9 cellular contexts compared by ENCODE assay signal in the genomic region with DNA sequence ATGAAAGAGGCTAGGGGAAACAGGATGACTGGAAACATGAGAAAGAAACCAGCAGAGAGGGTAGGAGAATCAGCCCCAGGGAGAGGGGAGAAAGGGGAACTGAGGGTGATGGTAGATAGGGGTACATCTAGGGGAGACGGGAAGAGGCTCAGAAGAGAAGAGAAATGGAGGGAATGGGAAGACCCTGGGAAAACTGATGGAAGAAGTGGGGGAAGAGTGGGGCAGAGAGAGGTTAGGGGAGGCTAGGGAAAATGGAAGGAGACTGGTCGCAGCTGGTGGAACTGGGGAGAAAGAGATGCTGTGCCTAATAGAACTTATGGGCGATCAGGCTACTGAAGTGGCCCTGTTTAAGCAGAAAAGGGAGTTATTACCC. TPM values are rescaled to one million over a fixed set of nuclear protein-coding genes. Genes with fewer than 3 reads are reported as not detected.
A peak's percentile ranks its signal among the peaks of the same experiment; 100 is the strongest.
DNase-seq lines count a peak whose midpoint lies in the region; ATAC-seq, FAIRE-seq and TF ChIP-seq lines count a peak whose summit lies in the region.
"Had no signal": no experiment of that assay in that cellular context is flagged by ENCODE, and none has a peak within 500 bp of the region (broad histone marks: within the 10 kb centered on the region; RNA-seq: fewer than 3 reads in every experiment).

No MANE protein-coding gene starts in this region.

- in situ Hi-C loops in GM13976 (cut with MboI; ENCODE audit: low sequenced_read_pairs, unreplicated experiment), result no loop called here

- H3K27me3 ChIP-seq in right atrium auricular region, result no peaks in the 10 kb centered on the region
- no peaks in the 10 kb centered on the region for H3K27me3 ChIP-seq in bronchial epithelial cell (ENCODE audit: control insufficient read depth, insufficient read depth, low read length)
- no peaks in the 10 kb centered on the region for H3K27me3 ChIP-seq in uterus

- DNase-seq in right atrium auricular region (ENCODE audit: low spot score) (no peak), left ventricle myocardium superior (no peak), bronchial epithelial cell (ENCODE audit: low read depth) (no peak), uterus (no peak), GM13976 (ENCODE audit: low spot score) (no peak), kidney tubule cell (ENCODE audit: low spot score) (no peak)
- DNase-seq: Karpas-422 had no signal

- WGBS in mesodermal cell (ENCODE audit: insufficient coverage in 2 of 2), 2 experiments, result 82 to 87% methylated on average over 1 to 2 of the region's 3 CpGs

- FAIRE-seq in bronchial epithelial cell (lab: Jason Lieb, UNC), result no peak

- H3K27ac ChIP-seq in right atrium auricular region (peak overlapping the region; percentile 66 to 76), mesodermal cell (ENCODE audit: low read depth, low read length, severe bottlenecking) (peak overlapping the region; percentile 62), uterus (peak overlapping the region; percentile 82 to 88)

- H3K4me1 ChIP-seq in right atrium auricular region, result peaks cover 0 to 10% of the 10 kb centered on the region in 2 donors
- H3K4me1 ChIP-seq in mesodermal cell (ENCODE audit: control insufficient read depth, insufficient read depth, low read length, poor library complexity, severe bottlenecking), result peaks cover 7% of the 10 kb centered on the region
- peaks cover 0 to 5% of the 10 kb centered on the region in 2 donors for H3K4me1 ChIP-seq in uterus

- TF ChIP-seq CTCF in right atrium auricular region (IDR thresholded peaks at IDR 0.05) (no peak), bronchial epithelial cell (IDR thresholded peaks at IDR 0.05; ENCODE audit: insufficient read depth, low read length, severe bottlenecking) (no peak), uterus (IDR thresholded peaks at IDR 0.05) (no peak), GM13976 (IDR thresholded peaks at IDR 0.05; ENCODE audit: borderline replicate concordance, control extremely low read depth, extremely low read depth, insufficient read depth, missing control alignments) (no peak)

- H3K9me3 ChIP-seq in right atrium auricular region, result no peaks in the 10 kb centered on the region
- no peaks in the 10 kb centered on the region for H3K9me3 ChIP-seq in mesodermal cell (ENCODE audit: control insufficient read depth, low read length)
- H3K9me3 ChIP-seq in uterus, result no peaks in the 10 kb centered on the region

- TF ChIP-seq POLR2A in uterus (IDR thresholded peaks at IDR 0.05), result no peak

- ATAC-seq in left ventricle myocardium superior (no peak), GM21526 (IDR thresholded peaks at IDR 0.05; ENCODE audit: low FRiP score, unreplicated experiment) (no peak)

- intact Hi-C loops in left ventricle myocardium superior (cut with micrococcal nuclease), result no loop called here
- intact Hi-C loops in uterus (cut with DNase I; ENCODE audit: low total_unique reads), result no loop called here

- H3K36me3 ChIP-seq in right atrium auricular region (no peaks in the 10 kb centered on the region), bronchial epithelial cell (ENCODE audit: control insufficient read depth, insufficient read depth, low read length) (peaks cover 6% of the 10 kb centered on the region), mesodermal cell (ENCODE audit: control insufficient read depth, insufficient read depth, low read length) (no peaks in the 10 kb centered on the region), uterus (no peaks in the 10 kb centered on the region)

- H3K4me3 ChIP-seq in right atrium auricular region, result peak overlapping the region; percentile 33 to 45
- H3K4me3 ChIP-seq in bronchial epithelial cell (ENCODE audit: low read depth, low read length), result peak overlapping the region; percentile 57
- peak overlapping the region; percentile 31 for H3K4me3 ChIP-seq in mesodermal cell (ENCODE audit: extremely low read depth, insufficient read depth, low read length, poor library complexity, severe bottlenecking)
- peak overlapping the region; percentile 20 to 37 for H3K4me3 ChIP-seq in uterus

RNA-seq across cellular contexts. Expression of a gene that starts 0.5 kb away (rescaled TPM):
- total RNA-seq in right atrium auricular region (10 to 100 TPM; 37.7 to 51.0 TPM), left ventricle myocardium superior (9.5 TPM), bronchial epithelial cell (61.3 and 127 TPM in 2 replicates), uterus (10 to 100 TPM; 40.2 to 96.2 (median 60.7) TPM)
- polyA plus RNA-seq in mesodermal cell (2013, experiment 1 of 2), result 37.0 TPM
- polyA plus RNA-seq in mesodermal cell (2013, experiment 2 of 2), result 25.4 TPM

RNA-seq across cellular contexts. Expression of a gene that starts 25.3 kb away (rescaled TPM):
- total RNA-seq in right atrium auricular region (10 to 100 TPM; 13.8 to 16.1 TPM), left ventricle myocardium superior (9.7 TPM), bronchial epithelial cell (36.3 and 63.0 TPM in 2 replicates), uterus (10 to 100 TPM in 3 of 4 donors, 1 to 10 TPM in 1; 2.6 to 18.5 (median 13.3) TPM)
- polyA plus RNA-seq in mesodermal cell (2013, experiment 1 of 2), result 17.2 TPM
- polyA plus RNA-seq in mesodermal cell (2013, experiment 2 of 2), result 16.5 TPM

RNA-seq across cellular contexts. Expression of a gene that starts 54.1 kb away (rescaled TPM):
- total RNA-seq in right atrium auricular region (1 to 10 TPM; 2.2 to 3.8 TPM), left ventricle myocardium superior (0.45 TPM), bronchial epithelial cell (under 0.01 TPM in 1 of 2 replicates, not detected in the other), uterus (1 to 10 TPM in 3 of 4 donors, under 1 TPM in 1; 0.51 to 2.6 (median 2.0) TPM)
- polyA plus RNA-seq in mesodermal cell (2013, experiment 1 of 2), result 0.88 TPM
- polyA plus RNA-seq in mesodermal cell (2013, experiment 2 of 2), result 0.76 TPM
